In genomic region chr13:98022210-98022609, GRCh38 we compare ENCODE assay signal across 1 cellular context.
TF ChIP-seq lines count a peak whose summit lies in the region.

No MANE protein-coding gene starts in this region.

TF ChIP-seq in HCT116, 20 proteins besides CTCF, POLR2A, EP300 and RAD21:
- TF ChIP-seq REST (IDR thresholded peaks at IDR 0.05; ENCODE audit: low read depth) (no peak), SRF (IDR thresholded peaks at IDR 0.05; ENCODE audit: low read depth) (no peak), EGR1 (IDR thresholded peaks at IDR 0.05; ENCODE audit: low read depth) (no peak), JUND (IDR thresholded peaks at IDR 0.05) (no peak), ELF1 (IDR thresholded peaks at IDR 0.05; ENCODE audit: borderline replicate concordance, low read depth) (no peak), ZFX (IDR thresholded peaks at IDR 0.05) (no peak), ATF3 (IDR thresholded peaks at IDR 0.05) (no peak), YY1 (IDR thresholded peaks at IDR 0.05; ENCODE audit: extremely low read depth, insufficient replicate concordance, low read depth, low read length) (no peak), ZNF274 (IDR thresholded peaks at IDR 0.05; ENCODE audit: low read depth, low read length) (no peak), EZH2phosphoT487 (IDR thresholded peaks at IDR 0.05; ENCODE audit: borderline replicate concordance) (no peak), FOSL1 (IDR thresholded peaks at IDR 0.05; ENCODE audit: low read depth) (no peak), ZBTB33 (IDR thresholded peaks at IDR 0.05; ENCODE audit: extremely low read depth, insufficient replicate concordance, low read length) (no peak), EZH2 (IDR thresholded peaks at IDR 0.05) (no peak), TCF7L2 (IDR thresholded peaks at IDR 0.05; ENCODE audit: borderline replicate concordance, extremely low read depth, insufficient read depth, insufficient read length) (no peak), POLR2AphosphoS5 (IDR thresholded peaks at IDR 0.05; ENCODE audit: low read depth, low read length) (no peak), MAX (IDR thresholded peaks at IDR 0.05) (no peak)
